Comparison of ENCODE assay signal across 19 cellular contexts in the genomic region with DNA sequence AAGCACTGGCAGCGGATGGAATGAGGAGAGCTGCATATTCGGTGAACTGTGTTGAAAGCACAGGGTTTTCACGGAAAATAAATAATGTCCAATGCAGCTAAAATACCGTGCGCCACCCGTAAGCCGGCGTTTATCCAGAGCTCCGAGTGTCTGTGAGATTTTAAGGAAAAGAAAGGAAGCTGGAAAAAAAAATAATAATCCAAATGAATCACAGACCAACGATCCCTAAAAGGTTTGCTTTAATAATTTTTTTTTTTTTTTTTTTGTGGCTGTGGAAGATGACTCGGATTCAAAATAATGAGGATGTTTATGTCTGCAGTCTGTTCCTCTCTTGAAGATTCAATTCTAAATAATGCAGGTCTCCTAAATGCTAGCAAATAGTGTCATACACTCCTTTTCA.
"Had no signal": no experiment of that assay in that cellular context is flagged by ENCODE, and none has a peak within 500 bp of the region (broad histone marks: within the 10 kb centered on the region; RNA-seq: fewer than 3 reads in every experiment).

No MANE protein-coding gene starts in this region.

- H3K27ac Mint-ChIP-seq: naive thymus-derived CD4-positive, alpha-beta T cell; nephron progenitor cell; stimulated activated naive B cell treated with anti-CD40 and anti-IgM and Interleukin-4, amounts not matched to agents 10 μg/mL and 1 μg/mL and 100 μg/mL, for 72 hours; stimulated activated naive CD8-positive, alpha-beta T cell treated with anti-CD3 and anti-CD28 coated beads, Interleukin-15, amount 100 ng/mL, for 72 hours had no signal

- H3K4me3 Mint-ChIP-seq: naive thymus-derived CD4-positive, alpha-beta T cell; nephron progenitor cell; stimulated activated naive B cell treated with anti-CD40 and anti-IgM and Interleukin-4, amounts not matched to agents 10 μg/mL and 1 μg/mL and 100 μg/mL, for 72 hours; stimulated activated naive CD8-positive, alpha-beta T cell treated with anti-CD3 and anti-CD28 coated beads, Interleukin-15, amount 100 ng/mL, for 72 hours had no signal

- H2AFZ ChIP-seq: hepatocyte had no signal

- H3K4me1 ChIP-seq: colonic mucosa, esophagus squamous epithelium, foreskin keratinocyte, spleen, testis, tibial nerve, upper lobe of right lung had no signal

- H3K4me1 Mint-ChIP-seq: naive thymus-derived CD4-positive, alpha-beta T cell; stimulated activated naive B cell treated with anti-CD40 and anti-IgM and Interleukin-4, amounts not matched to agents 10 μg/mL and 1 μg/mL and 100 μg/mL, for 72 hours; stimulated activated naive CD8-positive, alpha-beta T cell treated with anti-CD3 and anti-CD28 coated beads, Interleukin-15, amount 100 ng/mL, for 72 hours had no signal

- H3K36me3 ChIP-seq: colonic mucosa, esophagus squamous epithelium, neutrophil, spleen, tibial nerve, upper lobe of right lung had no signal

- H3K27me3 Mint-ChIP-seq: stimulated activated naive CD8-positive, alpha-beta T cell treated with anti-CD3 and anti-CD28 coated beads, Interleukin-15, amount 100 ng/mL, for 72 hours had no signal

- H3K27me3 ChIP-seq: colonic mucosa, foreskin keratinocyte, hepatocyte, neutrophil, spleen, testis, tibial nerve, upper lobe of right lung had no signal

- H3K4me3 ChIP-seq: colonic mucosa, esophagus squamous epithelium, hepatocyte, spleen, testis, tibial nerve, upper lobe of right lung had no signal

- H3K36me3 Mint-ChIP-seq: stimulated activated naive B cell treated with anti-CD40 and anti-IgM and Interleukin-4, amounts not matched to agents 10 μg/mL and 1 μg/mL and 100 μg/mL, for 72 hours had no signal

- DNase-seq: colonic mucosa; esophagus squamous epithelium; foreskin keratinocyte; head of caudate nucleus; left colon; mesendoderm; naive thymus-derived CD4-positive, alpha-beta T cell; nephron progenitor cell; stimulated activated CD4-positive, alpha-beta T cell treated with anti-CD3 and anti-CD28 coated beads, Interleukin-2, amount 100 ng/mL, for 24 hours; stimulated activated CD4-positive, alpha-beta T cell treated with anti-CD3 and anti-CD28 coated beads, Interleukin-4, amount 100 ng/mL, for 4 hours; stimulated activated naive B cell treated with anti-CD40 and anti-IgM and Interleukin-4, amounts not matched to agents 10 μg/mL and 1 μg/mL and 100 μg/mL, for 72 hours; stimulated activated naive CD8-positive, alpha-beta T cell treated with anti-CD3 and anti-CD28 coated beads, Interleukin-15, amount 100 ng/mL, for 72 hours; testis; upper lobe of right lung had no signal

- ATAC-seq: foreskin keratinocyte; left colon; naive thymus-derived CD4-positive, alpha-beta T cell; sciatic nerve; stimulated activated naive B cell treated with anti-CD40 and anti-IgM and Interleukin-4, amounts not matched to agents 10 μg/mL and 1 μg/mL and 100 μg/mL, for 72 hours; stimulated activated naive CD8-positive, alpha-beta T cell treated with anti-CD3 and anti-CD28 coated beads, Interleukin-15, amount 100 ng/mL, for 72 hours; upper lobe of right lung had no signal

- H3K79me2 ChIP-seq: hepatocyte had no signal

- H3K9me3 ChIP-seq: colonic mucosa, neutrophil, testis, upper lobe of right lung had no signal

- H3K27ac ChIP-seq: colonic mucosa, esophagus squamous epithelium, foreskin keratinocyte, hepatocyte, neutrophil, spleen, testis, tibial nerve, upper lobe of right lung had no signal

- H3K4me2 ChIP-seq: hepatocyte had no signal
